1 cellular context compared by ENCODE assay signal in the genomic region with DNA sequence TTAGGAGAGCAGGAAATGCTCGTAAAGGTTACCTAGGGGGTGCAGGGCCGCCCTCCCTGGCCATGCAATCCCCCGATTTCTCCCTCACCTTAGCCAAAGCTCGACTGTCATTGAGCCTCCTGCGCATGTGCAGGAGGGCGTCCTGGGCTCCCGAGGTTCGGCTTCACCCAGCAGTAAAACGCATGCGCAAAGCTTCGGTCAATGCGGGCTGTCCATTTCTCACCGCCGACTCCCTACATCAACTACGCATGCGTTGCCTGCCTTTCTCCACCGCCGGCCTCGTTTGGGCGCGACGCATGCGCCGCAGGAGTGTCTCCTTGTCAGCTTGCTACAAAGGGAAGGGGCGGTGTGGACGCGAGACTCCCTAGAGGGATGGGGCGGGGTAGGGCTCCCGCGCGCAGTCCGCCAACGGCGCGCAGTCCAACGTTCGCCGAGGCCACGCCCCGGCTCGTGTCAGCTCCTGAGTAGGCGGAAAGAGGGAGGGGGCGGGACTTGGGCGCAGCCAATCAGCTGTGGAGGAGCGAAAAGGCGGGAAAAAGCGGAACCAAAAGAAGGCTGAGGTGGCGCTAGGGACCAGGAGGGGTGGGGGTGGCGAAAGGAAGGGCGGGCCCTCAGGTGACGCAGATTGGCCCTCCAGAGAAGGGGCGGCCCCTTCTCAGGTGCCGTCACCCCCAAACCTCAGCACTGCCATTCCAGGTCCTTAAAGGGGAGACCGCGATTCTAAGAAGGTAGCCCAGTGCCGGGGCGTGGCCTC.
TF ChIP-seq lines count a peak whose summit lies in the region.

Gene SYNGR4 (plus strand): TSS at position 558 of the 754 bp plus-strand sequence. CDS start 1,476 bp downstream, outside the sequence.
Gene TMEM143 (minus strand): TSS at position 131 of the 754 bp plus-strand sequence. CDS start 20 bp downstream, at position 111.

TF ChIP-seq in HepG2, 621 proteins besides CTCF, POLR2A, EP300 and RAD21 (continued from another document):
- TF ChIP-seq, protein P1, sequence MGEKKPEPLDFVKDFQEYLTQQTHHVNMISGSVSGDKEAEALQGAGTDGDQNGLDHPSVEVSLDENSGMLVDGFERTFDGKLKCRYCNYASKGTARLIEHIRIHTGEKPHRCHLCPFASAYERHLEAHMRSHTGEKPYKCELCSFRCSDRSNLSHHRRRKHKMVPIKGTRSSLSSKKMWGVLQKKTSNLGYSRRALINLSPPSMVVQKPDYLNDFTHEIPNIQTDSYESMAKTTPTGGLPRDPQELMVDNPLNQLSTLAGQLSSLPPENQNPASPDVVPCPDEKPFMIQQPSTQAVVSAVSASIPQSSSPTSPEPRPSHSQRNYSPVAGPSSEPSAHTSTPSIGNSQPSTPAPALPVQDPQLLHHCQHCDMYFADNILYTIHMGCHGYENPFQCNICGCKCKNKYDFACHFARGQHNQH (CRISPR knock-in tag; IDR thresholded peaks at IDR 0.05): no peak
- TF ChIP-seq KAT8 (CRISPR knock-in tag; IDR thresholded peaks at IDR 0.05): 0 out of 2 replicates have a peak, but pooled peaks have one; percentile 57
- peak; percentile 3; the same call in 1 of the 2 replicates for TF ChIP-seq BCL6 (CRISPR knock-in tag; IDR thresholded peaks at IDR 0.05)
- TF ChIP-seq SRY (CRISPR knock-in tag; IDR thresholded peaks at IDR 0.05): 0 out of 2 replicates have a peak, but pooled peaks have one; percentile 55
- no peak for TF ChIP-seq ZBTB42 (CRISPR knock-in tag; IDR thresholded peaks at IDR 0.05)
- no peak for TF ChIP-seq KMT2A (CRISPR knock-in tag; IDR thresholded peaks at IDR 0.05)
- TF ChIP-seq, protein P2, sequence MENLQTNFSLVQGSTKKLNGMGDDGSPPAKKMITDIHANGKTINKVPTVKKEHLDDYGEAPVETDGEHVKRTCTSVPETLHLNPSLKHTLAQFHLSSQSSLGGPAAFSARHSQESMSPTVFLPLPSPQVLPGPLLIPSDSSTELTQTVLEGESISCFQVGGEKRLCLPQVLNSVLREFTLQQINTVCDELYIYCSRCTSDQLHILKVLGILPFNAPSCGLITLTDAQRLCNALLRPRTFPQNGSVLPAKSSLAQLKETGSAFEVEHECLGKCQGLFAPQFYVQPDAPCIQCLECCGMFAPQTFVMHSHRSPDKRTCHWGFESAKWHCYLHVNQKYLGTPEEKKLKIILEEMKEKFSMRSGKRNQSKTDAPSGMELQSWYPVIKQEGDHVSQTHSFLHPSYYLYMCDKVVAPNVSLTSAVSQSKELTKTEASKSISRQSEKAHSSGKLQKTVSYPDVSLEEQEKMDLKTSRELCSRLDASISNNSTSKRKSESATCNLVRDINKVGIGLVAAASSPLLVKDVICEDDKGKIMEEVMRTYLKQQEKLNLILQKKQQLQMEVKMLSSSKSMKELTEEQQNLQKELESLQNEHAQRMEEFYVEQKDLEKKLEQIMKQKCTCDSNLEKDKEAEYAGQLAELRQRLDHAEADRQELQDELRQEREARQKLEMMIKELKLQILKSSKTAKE (CRISPR knock-in tag; IDR thresholded peaks at IDR 0.05; ENCODE audit: borderline replicate concordance): peak; percentile 30; the same call in 1 of the 2 replicates
- peak; percentile 53; the same call in 1 of the 2 replicates for TF ChIP-seq SAP130 (CRISPR knock-in tag; IDR thresholded peaks at IDR 0.05; ENCODE audit: low read depth)
- TF ChIP-seq GABPB1 (CRISPR knock-in tag; IDR thresholded peaks at IDR 0.05): peak; percentile 82
- no peak for TF ChIP-seq ZNF660 (CRISPR knock-in tag; IDR thresholded peaks at IDR 0.05; ENCODE audit: borderline replicate concordance, low read depth)
- TF ChIP-seq, protein P3, sequence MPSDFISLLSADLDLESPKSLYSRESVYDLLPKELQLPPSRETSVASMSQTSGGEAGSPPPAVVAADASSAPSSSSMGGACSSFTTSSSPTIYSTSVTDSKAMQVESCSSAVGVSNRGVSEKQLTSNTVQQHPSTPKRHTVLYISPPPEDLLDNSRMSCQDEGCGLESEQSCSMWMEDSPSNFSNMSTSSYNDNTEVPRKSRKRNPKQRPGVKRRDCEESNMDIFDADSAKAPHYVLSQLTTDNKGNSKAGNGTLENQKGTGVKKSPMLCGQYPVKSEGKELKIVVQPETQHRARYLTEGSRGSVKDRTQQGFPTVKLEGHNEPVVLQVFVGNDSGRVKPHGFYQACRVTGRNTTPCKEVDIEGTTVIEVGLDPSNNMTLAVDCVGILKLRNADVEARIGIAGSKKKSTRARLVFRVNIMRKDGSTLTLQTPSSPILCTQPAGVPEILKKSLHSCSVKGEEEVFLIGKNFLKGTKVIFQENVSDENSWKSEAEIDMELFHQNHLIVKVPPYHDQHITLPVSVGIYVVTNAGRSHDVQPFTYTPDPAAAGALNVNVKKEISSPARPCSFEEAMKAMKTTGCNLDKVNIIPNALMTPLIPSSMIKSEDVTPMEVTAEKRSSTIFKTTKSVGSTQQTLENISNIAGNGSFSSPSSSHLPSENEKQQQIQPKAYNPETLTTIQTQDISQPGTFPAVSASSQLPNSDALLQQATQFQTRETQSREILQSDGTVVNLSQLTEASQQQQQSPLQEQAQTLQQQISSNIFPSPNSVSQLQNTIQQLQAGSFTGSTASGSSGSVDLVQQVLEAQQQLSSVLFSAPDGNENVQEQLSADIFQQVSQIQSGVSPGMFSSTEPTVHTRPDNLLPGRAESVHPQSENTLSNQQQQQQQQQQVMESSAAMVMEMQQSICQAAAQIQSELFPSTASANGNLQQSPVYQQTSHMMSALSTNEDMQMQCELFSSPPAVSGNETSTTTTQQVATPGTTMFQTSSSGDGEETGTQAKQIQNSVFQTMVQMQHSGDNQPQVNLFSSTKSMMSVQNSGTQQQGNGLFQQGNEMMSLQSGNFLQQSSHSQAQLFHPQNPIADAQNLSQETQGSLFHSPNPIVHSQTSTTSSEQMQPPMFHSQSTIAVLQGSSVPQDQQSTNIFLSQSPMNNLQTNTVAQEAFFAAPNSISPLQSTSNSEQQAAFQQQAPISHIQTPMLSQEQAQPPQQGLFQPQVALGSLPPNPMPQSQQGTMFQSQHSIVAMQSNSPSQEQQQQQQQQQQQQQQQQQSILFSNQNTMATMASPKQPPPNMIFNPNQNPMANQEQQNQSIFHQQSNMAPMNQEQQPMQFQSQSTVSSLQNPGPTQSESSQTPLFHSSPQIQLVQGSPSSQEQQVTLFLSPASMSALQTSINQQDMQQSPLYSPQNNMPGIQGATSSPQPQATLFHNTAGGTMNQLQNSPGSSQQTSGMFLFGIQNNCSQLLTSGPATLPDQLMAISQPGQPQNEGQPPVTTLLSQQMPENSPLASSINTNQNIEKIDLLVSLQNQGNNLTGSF (CRISPR knock-in tag; IDR thresholded peaks at IDR 0.05): no peak
- TF ChIP-seq NKX3-1 (CRISPR knock-in tag; IDR thresholded peaks at IDR 0.05): 0 out of 2 replicates have a peak, but pooled peaks have one; percentile 1
- no peak for TF ChIP-seq ZFY (CRISPR knock-in tag; IDR thresholded peaks at IDR 0.05)
- peak; percentile 94 for TF ChIP-seq ZSCAN31 (CRISPR knock-in tag; IDR thresholded peaks at IDR 0.05; ENCODE audit: low read depth)
- peak; percentile 40 for TF ChIP-seq CBX1 (IDR thresholded peaks at IDR 0.05; ENCODE audit: low read depth)
- TF ChIP-seq NCOA1 (CRISPR knock-in tag; IDR thresholded peaks at IDR 0.05): peak; percentile 46; the same call in 1 of the 2 replicates
- no peak for TF ChIP-seq GABPA (IDR thresholded peaks at IDR 0.05; ENCODE audit: low read depth, low read length)
- peak; percentile 62 for TF ChIP-seq GABPA (CRISPR knock-in tag; IDR thresholded peaks at IDR 0.05; ENCODE audit: low read depth)
- no peak for TF ChIP-seq SRSF9 (IDR thresholded peaks at IDR 0.05; ENCODE audit: borderline replicate concordance, insufficient read depth, low read depth, low read length, poor library complexity, severe bottlenecking)
- TF ChIP-seq ZBTB49 (CRISPR knock-in tag; IDR thresholded peaks at IDR 0.05; ENCODE audit: borderline replicate concordance): no peak
- no peak for TF ChIP-seq ZBTB8A (CRISPR knock-in tag; IDR thresholded peaks at IDR 0.05; ENCODE audit: borderline replicate concordance, low read depth)
- no peak for TF ChIP-seq IKZF1 (IDR thresholded peaks at IDR 0.05)
- TF ChIP-seq TFDP1 (CRISPR knock-in tag; IDR thresholded peaks at IDR 0.05; ENCODE audit: borderline replicate concordance): peak; percentile 97
- TF ChIP-seq POLR2G (IDR thresholded peaks at IDR 0.05; ENCODE audit: low read depth, low read length): peak; percentile 83
- no peak; the same call in 2 of the 3 replicates for TF ChIP-seq MXI1 (IDR thresholded peaks at IDR 0.05; ENCODE audit: borderline replicate concordance, low read depth, low read length)
- no peak for TF ChIP-seq PTBP1 (IDR thresholded peaks at IDR 0.05; ENCODE audit: low read depth, low read length, poor library complexity, severe bottlenecking)
- no peak for TF ChIP-seq ZNF20 (CRISPR knock-in tag; IDR thresholded peaks at IDR 0.05)
- peak; percentile 83 for TF ChIP-seq SP2 (CRISPR knock-in tag; IDR thresholded peaks at IDR 0.05)
